23 cellular contexts compared by ENCODE assay signal in genomic region chr10:75288140-75288711, GRCh38.
"Had no signal": no experiment of that assay in that cellular context is flagged by ENCODE, and none has a peak within 500 bp of the region (broad histone marks: within the 10 kb centered on the region; RNA-seq: fewer than 3 reads in every experiment).

No MANE protein-coding gene starts in this region.

- H3K4me1 ChIP-seq: colonic mucosa, foreskin keratinocyte, left lung had no signal

- DNase-seq: cerebellar nuclear complex; cortex of kidney; effector CD8-positive, alpha-beta T cell; effector memory CD8-positive, alpha-beta T cell; endodermal cell; erythroblast; foreskin keratinocyte; glutamatergic neuron; head of caudate nucleus; heart right ventricle; hippocampal formation; left colon; left lung; left ventricle myocardium superior; lower lobe of right lung; mesenchymal stem cell; mucosa of descending colon had no signal

- H3K9me3 Mint-ChIP-seq: endodermal cell had no signal

- H3K27me3 ChIP-seq: colonic mucosa, foreskin keratinocyte, gastroesophageal sphincter, heart right ventricle had no signal

- H3K4me3 ChIP-seq: colonic mucosa, gastroesophageal sphincter, heart right ventricle, left lung, lower lobe of right lung, mucosa of descending colon had no signal

- ATAC-seq: effector memory CD8-positive, alpha-beta T cell; esophagus mucosa; foreskin keratinocyte; gastroesophageal sphincter; heart right ventricle; left colon; left lung; left ventricle myocardium superior; lower lobe of right lung; mucosa of descending colon had no signal

- H3K36me3 ChIP-seq: colonic mucosa, gastroesophageal sphincter, heart right ventricle, left lung, lower lobe of right lung had no signal

- H3K27ac Mint-ChIP-seq: dendritic cell treated with granulocyte-macrophage colony-stimulating factor and Interleukin-4, amounts not matched to agents 40 ng/mL and 50 ng/mL, for 4 days; effector memory CD8-positive, alpha-beta T cell; endodermal cell; mesothelial cell of epicardium had no signal

- H3K27ac ChIP-seq: colonic mucosa, epithelial cell of prostate, foreskin keratinocyte, gastroesophageal sphincter, heart right ventricle, left lung, lower lobe of right lung had no signal

- H3K4me3 Mint-ChIP-seq: dendritic cell treated with granulocyte-macrophage colony-stimulating factor and Interleukin-4, amounts not matched to agents 40 ng/mL and 50 ng/mL, for 4 days; effector memory CD8-positive, alpha-beta T cell; endodermal cell; mesothelial cell of epicardium had no signal

- H3K36me3 Mint-ChIP-seq: mesothelial cell of epicardium had no signal

- H3K9me3 ChIP-seq: colonic mucosa had no signal
